In genomic region chr9:129026442-129027223, GRCh38 we compare ENCODE assay signal across 8 cellular contexts. TPM values are rescaled to one million over a fixed set of nuclear protein-coding genes. Genes with fewer than 3 reads are reported as not detected.
DNase-seq lines count a peak whose midpoint lies in the region; ATAC-seq and TF ChIP-seq lines count a peak whose summit lies in the region.

No MANE protein-coding gene starts in this region.

- no peaks in the 10 kb centered on the region for H3K9me2 ChIP-seq in GM23338 (ENCODE audit: insufficient read depth)

- peaks cover 9% of the 10 kb centered on the region for H3K4me1 ChIP-seq in GM23338 (ENCODE audit: insufficient read depth)

- H3K4me3 Mint-ChIP-seq in GM23338 (peak overlapping the region; percentile 78), CD14-positive monocyte (peak overlapping the region in 1 of 2 donors; percentile 71)
- peak overlapping the region; percentile 90 for H3K4me3 Mint-ChIP-seq in activated T-helper 2 cell treated with anti-CD3 and anti-CD28 coated beads, Interferon-gamma antibody, Interleukin-2, Interleukin-4, amounts not matched to agents 10 μg/mL and 5 μg/mL and 100 μg/mL, durations not matched to agents 14 hours and 24 hours and 36 hours (ENCODE audit: low read depth)
- peak overlapping the region; percentile 80 to 87 for H3K4me3 Mint-ChIP-seq in stimulated activated naive B cell treated with anti-CD40 and anti-IgM and Interleukin-4, amounts not matched to agents 10 μg/mL and 1 μg/mL and 100 μg/mL, for 72 hours

- H3K27ac Mint-ChIP-seq in GM23338 (no peak overlapping the region), CD14-positive monocyte (no peak overlapping the region)
- no peak overlapping the region for H3K27ac Mint-ChIP-seq in activated T-helper 2 cell treated with anti-CD3 and anti-CD28 coated beads, Interferon-gamma antibody, Interleukin-2, Interleukin-4, amounts not matched to agents 10 μg/mL and 5 μg/mL and 100 μg/mL, durations not matched to agents 14 hours and 24 hours and 36 hours
- H3K27ac Mint-ChIP-seq in stimulated activated naive B cell treated with anti-CD40 and anti-IgM and Interleukin-4, amounts not matched to agents 10 μg/mL and 1 μg/mL and 100 μg/mL, for 72 hours: no peak overlapping the region

- peaks cover 41% of the 10 kb centered on the region for H3K79me2 ChIP-seq in GM23338 (replicated peaks; ENCODE audit: insufficient read depth)

- intact Hi-C loops in activated T-helper 2 cell treated with anti-CD3 and anti-CD28 coated beads, Interferon-gamma antibody, Interleukin-2, Interleukin-4, amounts not matched to agents 10 μg/mL and 5 μg/mL and 100 μg/mL, durations not matched to agents 14 hours and 24 hours and 36 hours (cut with micrococcal nuclease): loop anchor here (10.0 kb wide), 1 partner anchor 342 kb away; the partner anchor contains the start of gene SET
- intact Hi-C loops in CD14-positive monocyte (cut with micrococcal nuclease): loop anchor here (5.0 to 10.0 kb wide), 2 partner anchors 79 to 572 kb away; partner anchors contain the start of genes DOLK (in 1 of the 2), NUP188 (in 1 of the 2) and ODF2 (in 1 of the 2)

- CTCF ChIA-PET in AG04449 (lab: Yijun Ruan, JAX): no interaction called here

- H3K4me2 ChIP-seq in GM23338: peak overlapping the region; percentile 79

- no peaks in the 10 kb centered on the region for H3K9me3 Mint-ChIP-seq in GM23338
- H3K9me3 Mint-ChIP-seq in activated T-helper 2 cell treated with anti-CD3 and anti-CD28 coated beads, Interferon-gamma antibody, Interleukin-2, Interleukin-4, amounts not matched to agents 10 μg/mL and 5 μg/mL and 100 μg/mL, durations not matched to agents 14 hours and 24 hours and 36 hours: no peaks in the 10 kb centered on the region
- H3K9me3 Mint-ChIP-seq in stimulated activated naive B cell treated with anti-CD40 and anti-IgM and Interleukin-4, amounts not matched to agents 10 μg/mL and 1 μg/mL and 100 μg/mL, for 72 hours: no peaks in the 10 kb centered on the region
- H3K9me3 Mint-ChIP-seq in CD14-positive monocyte: no peaks in the 10 kb centered on the region

- DNase-seq in AG04449 (ENCODE audit: low read depth, low spot score) (no peak), GM23338 (ENCODE audit: low spot score) (peak; percentile 76), iPS-NIHi7 (ENCODE audit: extremely low spot score) (peak; percentile 74), CD14-positive monocyte (ENCODE audit: low spot score) (no peak), NCI-H446 treated with DMSO at 0.1 percent for 48 hours (lab: John Stamatoyannopoulos, UW) (no peak)
- no peak for DNase-seq in activated T-helper 2 cell treated with anti-CD3 and anti-CD28 coated beads, Interferon-gamma antibody, Interleukin-2, Interleukin-4, amounts not matched to agents 10 μg/mL and 5 μg/mL and 100 μg/mL, durations not matched to agents 14 hours and 24 hours and 36 hours (ENCODE audit: low spot score)
- DNase-seq in stimulated activated naive B cell treated with anti-CD40 and anti-IgM and Interleukin-4, amounts not matched to agents 10 μg/mL and 1 μg/mL and 100 μg/mL, for 72 hours: no peak

- peaks cover 22% of the 10 kb centered on the region for H4K20me1 ChIP-seq in GM23338 (replicated peaks; ENCODE audit: insufficient read depth)

- no peaks in the 10 kb centered on the region for H3F3A ChIP-seq in GM23338 (replicated peaks; ENCODE audit: low read depth)

- no peak overlapping the region for H3K27ac ChIP-seq in GM23338 (ENCODE audit: low read depth)

- H3K36me3 Mint-ChIP-seq in GM23338 (ENCODE audit: low read depth) (no peaks in the 10 kb centered on the region; the same call in 2 of the 3 replicates), CD14-positive monocyte (peaks cover 5 to 9% of the 10 kb centered on the region in 2 donors)
- H3K36me3 Mint-ChIP-seq in activated T-helper 2 cell treated with anti-CD3 and anti-CD28 coated beads, Interferon-gamma antibody, Interleukin-2, Interleukin-4, amounts not matched to agents 10 μg/mL and 5 μg/mL and 100 μg/mL, durations not matched to agents 14 hours and 24 hours and 36 hours (ENCODE audit: low read depth): peaks cover 5% of the 10 kb centered on the region
- peaks cover 1 to 5% of the 10 kb centered on the region in 2 donors for H3K36me3 Mint-ChIP-seq in stimulated activated naive B cell treated with anti-CD40 and anti-IgM and Interleukin-4, amounts not matched to agents 10 μg/mL and 1 μg/mL and 100 μg/mL, for 72 hours

- POLR2A ChIA-PET in AG04449 (lab: Yijun Ruan, JAX): no interaction called here

- H3K4me1 Mint-ChIP-seq in GM23338 (peaks cover 29% of the 10 kb centered on the region), CD14-positive monocyte (peaks cover 23% of the 10 kb centered on the region)
- H3K4me1 Mint-ChIP-seq in activated T-helper 2 cell treated with anti-CD3 and anti-CD28 coated beads, Interferon-gamma antibody, Interleukin-2, Interleukin-4, amounts not matched to agents 10 μg/mL and 5 μg/mL and 100 μg/mL, durations not matched to agents 14 hours and 24 hours and 36 hours (ENCODE audit: low read depth): peaks cover 7% of the 10 kb centered on the region
- H3K4me1 Mint-ChIP-seq in stimulated activated naive B cell treated with anti-CD40 and anti-IgM and Interleukin-4, amounts not matched to agents 10 μg/mL and 1 μg/mL and 100 μg/mL, for 72 hours: peaks cover 20 to 45% of the 10 kb centered on the region in 2 donors

- H3K27me3 ChIP-seq in GM23338 (ENCODE audit: insufficient read depth): no peaks in the 10 kb centered on the region

- no peak overlapping the region for H2AFZ ChIP-seq in GM23338

- H3K27me3 Mint-ChIP-seq in GM23338 (ENCODE audit: insufficient read depth, low read depth, poor library complexity) (no peaks in the 10 kb centered on the region), CD14-positive monocyte (ENCODE audit: low read depth in 3 of 3) (peaks cover 0 to 5% (median 0%) of the 10 kb centered on the region in 3 donors)
- no peaks in the 10 kb centered on the region for H3K27me3 Mint-ChIP-seq in activated T-helper 2 cell treated with anti-CD3 and anti-CD28 coated beads, Interferon-gamma antibody, Interleukin-2, Interleukin-4, amounts not matched to agents 10 μg/mL and 5 μg/mL and 100 μg/mL, durations not matched to agents 14 hours and 24 hours and 36 hours (ENCODE audit: low read depth)
- H3K27me3 Mint-ChIP-seq in stimulated activated naive B cell treated with anti-CD40 and anti-IgM and Interleukin-4, amounts not matched to agents 10 μg/mL and 1 μg/mL and 100 μg/mL, for 72 hours: no peaks in the 10 kb centered on the region

- ATAC-seq in GM23338 (peak; percentile 68), HG02884 (IDR thresholded peaks at IDR 0.05; ENCODE audit: unreplicated experiment) (no peak)
- ATAC-seq in stimulated activated naive B cell treated with anti-CD40 and anti-IgM and Interleukin-4, amounts not matched to agents 10 μg/mL and 1 μg/mL and 100 μg/mL, for 72 hours (replicated peaks): no peak

- TF ChIP-seq CTCF in AG04449 (IDR thresholded peaks at IDR 0.05; ENCODE audit: insufficient read depth, low read length, missing control alignments) (no peak), GM23338 (conservative IDR thresholded peaks at IDR 0.05; ENCODE audit: low read depth in 2 of 2) (no peak), CD14-positive monocyte (IDR thresholded peaks at IDR 0.05) (no peak)

- H3K36me3 ChIP-seq in GM23338 (ENCODE audit: insufficient read depth): no peaks in the 10 kb centered on the region

- H3K4me3 ChIP-seq in AG04449 (ENCODE audit: low read depth, low read length) (peak overlapping the region; percentile 77; the same call in 1 of the 2 replicates), GM23338 (peak overlapping the region; percentile 78)

TF ChIP-seq in GM23338, 12 proteins besides CTCF, POLR2A, EP300 and RAD21 (continues in another document):
- TF ChIP-seq REST (IDR thresholded peaks at IDR 0.05; ENCODE audit: unreplicated experiment): no peak

RNA-seq across cellular contexts. Expression of gene SH3GLB2, which starts 1.5 kb away (rescaled TPM):
- 64.3 and 68.0 TPM in 2 replicates for total RNA-seq in GM23338 (2014; rRNA removed; shearing (Covaris generic))
- polyA plus RNA-seq in GM23338 (2016; fragmentation: Nextera tagmentation; extraction: Ambion mirVana) (21.9 and 22.8 TPM in 2 replicates), CD14-positive monocyte (10 to 100 TPM in 1 of 2 donors, 1 to 10 TPM in 1; 8.0 to 25.9 TPM)
- total RNA-seq in activated T-helper 2 cell treated with anti-CD3 and anti-CD28 coated beads, Interferon-gamma antibody, Interleukin-2, Interleukin-4, amounts not matched to agents 10 μg/mL and 5 μg/mL and 100 μg/mL, durations not matched to agents 14 hours and 24 hours and 36 hours: 71.5 and 73.4 TPM in 2 replicates

RNA-seq across cellular contexts. Expression of gene MIGA2, which starts 9.8 kb away (rescaled TPM):
- total RNA-seq in GM23338 (2014; rRNA removed; shearing (Covaris generic)): 37.1 and 47.8 TPM in 2 replicates
- polyA plus RNA-seq in GM23338 (2016; fragmentation: Nextera tagmentation; extraction: Ambion mirVana) (15.3 and 19.3 TPM in 2 replicates), CD14-positive monocyte (1 to 10 TPM; 1.9 to 5.9 TPM)
- total RNA-seq in activated T-helper 2 cell treated with anti-CD3 and anti-CD28 coated beads, Interferon-gamma antibody, Interleukin-2, Interleukin-4, amounts not matched to agents 10 μg/mL and 5 μg/mL and 100 μg/mL, durations not matched to agents 14 hours and 24 hours and 36 hours: 41.5 and 41.7 TPM in 2 replicates

RNA-seq across cellular contexts. Expression of gene DOLPP1, which starts 54.3 kb away (rescaled TPM):
- 30.0 and 31.9 TPM in 2 replicates for total RNA-seq in GM23338 (2014; rRNA removed; shearing (Covaris generic))
- polyA plus RNA-seq in GM23338 (2016; fragmentation: Nextera tagmentation; extraction: Ambion mirVana): 20.5 and 23.3 TPM in 2 replicates
- 20.2 and 22.9 TPM in 2 replicates for total RNA-seq in activated T-helper 2 cell treated with anti-CD3 and anti-CD28 coated beads, Interferon-gamma antibody, Interleukin-2, Interleukin-4, amounts not matched to agents 10 μg/mL and 5 μg/mL and 100 μg/mL, durations not matched to agents 14 hours and 24 hours and 36 hours
- polyA plus RNA-seq in CD14-positive monocyte: 1 to 10 TPM; 5.4 to 5.9 TPM

Comparison
In these comparisons a context has a peak if more than half of its experiments do, and no peak if none do; other contexts are left out.
1. DNase-seq: peak in GM23338 (single experiment) and iPS-NIHi7 (single experiment); none in AG04449 (single experiment), activated T-helper 2 cell treated with anti-CD3 and anti-CD28 coated beads, Interferon-gamma antibody, Interleukin-2, Interleukin-4, amounts not matched to agents 10 μg/mL and 5 μg/mL and 100 μg/mL, durations not matched to agents 14 hours and 24 hours and 36 hours (single experiment), stimulated activated naive B cell treated with anti-CD40 and anti-IgM and Interleukin-4, amounts not matched to agents 10 μg/mL and 1 μg/mL and 100 μg/mL, for 72 hours (single experiment), CD14-positive monocyte (single experiment) and NCI-H446 treated with DMSO at 0.1 percent for 48 hours (single experiment).